8 cellular contexts compared by ENCODE assay signal in the genomic region with DNA sequence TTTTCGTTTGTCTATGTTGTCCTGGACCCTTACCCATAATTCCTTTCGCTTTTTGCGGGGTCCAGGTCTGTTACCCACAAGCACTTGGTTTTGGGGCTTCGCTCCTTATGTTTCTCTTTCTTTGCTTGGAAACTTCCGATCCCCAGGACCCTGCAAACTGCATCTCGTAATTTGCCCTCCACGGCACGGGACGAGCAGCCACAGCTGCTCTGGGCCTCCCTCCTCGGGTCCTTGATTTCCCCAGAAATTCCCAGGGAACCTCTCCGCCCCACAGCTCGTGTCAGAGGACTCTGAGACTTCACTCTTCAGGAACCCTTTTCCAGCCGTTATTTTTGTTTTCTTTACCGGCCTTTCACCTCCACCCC. TPM values are rescaled to one million over a fixed set of nuclear protein-coding genes. Genes with fewer than 3 reads are reported as not detected.
DNase-seq lines count a peak whose midpoint lies in the region; ATAC-seq, FAIRE-seq and TF ChIP-seq lines count a peak whose summit lies in the region.

No MANE protein-coding gene starts in this region.

- no peaks in the 10 kb centered on the region for H3K9me3 Mint-ChIP-seq in CD14-positive monocyte
- H3K9me3 Mint-ChIP-seq in neural crest cell, result no peaks in the 10 kb centered on the region

- peak overlapping the region; percentile 99 for H3K4me2 ChIP-seq in MM.1S (ENCODE audit: low read depth, low read length)
- peak overlapping the region; percentile 82 to 88 for H3K4me2 ChIP-seq in H1 (ENCODE audit: insufficient read depth in 1 of 2, low read depth in 2 of 2, low read length in 2 of 2)

- no peak overlapping the region for H2BK120ac ChIP-seq in H1 (replicated peaks; ENCODE audit: low read depth, low read length)

- H4K5ac ChIP-seq in H1 (ENCODE audit: insufficient read length, low read depth, low read length), result peak overlapping the region; percentile 98

- H4K91ac ChIP-seq in H1 (replicated peaks; ENCODE audit: insufficient read length, low read length), result no peak overlapping the region

- TF ChIP-seq RAD21 in H1 (IDR thresholded peaks at IDR 0.05 in 1 of 2, conservative IDR thresholded peaks at IDR 0.05 in 1 of 2; ENCODE audit: low read depth in 2 of 2, low read length in 2 of 2), result no peak

- H3K4me3 Mint-ChIP-seq in CD14-positive monocyte, result peak overlapping the region; percentile 91 to 94
- H3K4me3 Mint-ChIP-seq in neural crest cell, result peak overlapping the region; percentile 83

- H3K79me2 ChIP-seq in MM.1S (ENCODE audit: low read length) (peaks cover 54% of the 10 kb centered on the region), H1 (ENCODE audit: control insufficient read depth in 1 of 2, insufficient read depth in 2 of 2, low read length in 2 of 2) (peaks cover 34 to 48% of the 10 kb centered on the region in 2 experiments)

- H3K27me3 Mint-ChIP-seq in CD14-positive monocyte (ENCODE audit: low read depth in 3 of 3) (peaks cover 2 to 3% (median 2%) of the 10 kb centered on the region in 3 donors), neural crest cell (ENCODE audit: low read depth) (peaks cover 4% of the 10 kb centered on the region)

- H3K9ac ChIP-seq in MM.1S (ENCODE audit: low read length) (peak overlapping the region; percentile 91), H1 (replicated peaks in 1 of 4; ENCODE audit: extremely low read depth in 1 of 4, low read depth in 3 of 4, low read length in 3 of 4) (peak overlapping the region; percentile 91 to 98 (median 96))

- peak overlapping the region; percentile 96; the same call in 1 of the 2 replicates for H3K18ac ChIP-seq in H1 (ENCODE audit: extremely low read depth, low read length)

- no peak overlapping the region for H2BK15ac ChIP-seq in H1 (ENCODE audit: low read length)

- FAIRE-seq in H1 (lab: Jason Lieb, UNC), result no peak

- CTCF ChIA-PET in H1 (lab: Charles Lee; ENCODE audit: partially characterized antibody), result interaction anchor here (0.9 kb wide), 1 partner anchor 12 kb away, joined by 3 read pairs; no protein-coding TSS in a partner anchor

- DNase-seq in CD14-positive monocyte (ENCODE audit: low spot score) (no peak), MM.1S (no peak), H1 (ENCODE audit: low read depth in 1 of 2, low spot score in 2 of 2) (peak in 1 of 2 experiments; percentile 64), neural crest cell (ENCODE audit: low read depth, low spot score) (no peak), NCI-H345 (lab: John Stamatoyannopoulos, UW) (no peak), HPDE6-E6E7 (ENCODE audit: extremely low spot score) (no peak), NCI-H146 treated with DMSO at 0.1 percent for 48 hours (lab: John Stamatoyannopoulos, UW; ENCODE audit: unreplicated experiment) (no peak)

- H4K20me1 ChIP-seq in MM.1S (ENCODE audit: insufficient read depth, low read length) (peaks cover 35% of the 10 kb centered on the region), H1 (replicated peaks in 1 of 2; ENCODE audit: control insufficient read depth in 1 of 2, insufficient read depth in 2 of 2, low read length in 2 of 2) (peaks cover 25 to 27% of the 10 kb centered on the region in 2 experiments)

- H2BK12ac ChIP-seq in H1 (ENCODE audit: low read depth, low read length), result 0 out of 2 replicates have a peak overlapping the region, but pooled peaks have one; percentile 68

- peaks cover 12% of the 10 kb centered on the region for H3K79me1 ChIP-seq in H1 (ENCODE audit: low read depth, low read length)

- H3K4me1 Mint-ChIP-seq in CD14-positive monocyte, result peaks cover 21% of the 10 kb centered on the region
- peaks cover 24% of the 10 kb centered on the region for H3K4me1 Mint-ChIP-seq in neural crest cell

- peaks cover 6% of the 10 kb centered on the region for H3K36me3 ChIP-seq in MM.1S (replicated peaks; ENCODE audit: insufficient read depth, low read length)
- H3K36me3 ChIP-seq in H1 (ENCODE audit: control insufficient read depth in 2 of 4, insufficient read depth in 4 of 4, low read length in 3 of 4), result peaks cover 15 to 41% (median 19%) of the 10 kb centered on the region in 4 experiments

- POLR2A ChIA-PET in H1 (lab: Charles Lee; ENCODE audit: partially characterized antibody), result interaction anchor here (1.0 to 2.5 kb wide), 6 partner anchors 9 to 63 kb away, joined by 4 to 10 read pairs (median 7); no protein-coding TSS in a partner anchor

- H3K4ac ChIP-seq in H1 (replicated peaks; ENCODE audit: insufficient read length, low read depth, low read length), result peak overlapping the region; percentile 70

- TF ChIP-seq CTCF in CD14-positive monocyte (IDR thresholded peaks at IDR 0.05) (no peak), MM.1S (IDR thresholded peaks at IDR 0.05; ENCODE audit: low read length) (no peak), H1 (IDR thresholded peaks at IDR 0.05; ENCODE audit: control extremely low read depth in 1 of 3, insufficient read depth in 1 of 3, low read depth in 1 of 3, low read length in 3 of 3) (no peak; a peak in 1 of 4 replicates), neural crest cell (conservative IDR thresholded peaks at IDR 0.05) (no peak)

- H3K14ac ChIP-seq in H1 (ENCODE audit: insufficient read length), result no peak overlapping the region

- H3K27ac Mint-ChIP-seq in CD14-positive monocyte (peak overlapping the region; percentile 86 to 95 (median 89)), neural crest cell (ENCODE audit: unreplicated experiment) (peak overlapping the region; percentile 99)

- H3K23ac ChIP-seq in H1 (ENCODE audit: insufficient read length), result no peak overlapping the region

- H3K23me2 ChIP-seq in H1 (ENCODE audit: low read depth, low read length), result peaks cover 14% of the 10 kb centered on the region; the same call in 1 of the 2 replicates

- H2AFZ ChIP-seq in MM.1S (ENCODE audit: low read length) (peak overlapping the region; percentile 99), H1 (ENCODE audit: low read length) (no peak overlapping the region; the same call in 1 of the 2 replicates)

- TF ChIP-seq POLR2A in H1 (IDR thresholded peaks at IDR 0.05; ENCODE audit: control extremely low read depth in 1 of 2, low read depth in 2 of 2, low read length in 2 of 2), result no peak; a peak in 1 of 3 replicates

- no peak for TF ChIP-seq EP300 in H1 (IDR thresholded peaks at IDR 0.05; ENCODE audit: borderline replicate concordance in 1 of 2, low read depth in 2 of 2, low read length in 2 of 2)

- H2BK5ac ChIP-seq in H1 (ENCODE audit: low read depth, low read length), result peak overlapping the region; percentile 88; the same call in 1 of the 2 replicates

- H3K4me1 ChIP-seq in MM.1S (ENCODE audit: low read length) (peaks cover 12% of the 10 kb centered on the region), H1 (replicated peaks in 1 of 4; ENCODE audit: control insufficient read depth in 3 of 4, insufficient read depth in 4 of 4, low read length in 3 of 4) (peaks cover 4 to 6% (median 5%) of the 10 kb centered on the region in 4 experiments)

- no peak overlapping the region for H2AK5ac ChIP-seq in H1 (ENCODE audit: low read depth, low read length)

- WGBS in H1 (ENCODE audit: extremely low coverage in 1 of 2, insufficient coverage in 1 of 2, insufficient read length in 1 of 2, insufficient replicate concordance in 2 of 2, low coverage in 1 of 2, low lambda C conversion rate in 2 of 2, missing lambda C conversion rate in 1 of 2), 2 experiments, result 10% methylated on average over 14 of the region's 14 CpGs; no CpG with 5 or more reads in 1 of the 2 experiments

- ATAC-seq in HG02981 (IDR thresholded peaks at IDR 0.05; ENCODE audit: unreplicated experiment), result no peak

- H3F3A ChIP-seq in MM.1S (ENCODE audit: insufficient read depth, low read length), result no peaks in the 10 kb centered on the region; the same call in 1 of the 2 replicates

- peak overlapping the region; percentile 94 for H3K56ac ChIP-seq in H1 (replicated peaks; ENCODE audit: insufficient read length, low read depth, low read length)

- intact Hi-C loops in CD14-positive monocyte (cut with micrococcal nuclease), result loop anchor here in 1 of 2 donors (10.0 kb wide), 1 partner anchor 369 kb away; a partner anchor contains a TSS

- H3K9me3 ChIP-seq in MM.1S (replicated peaks; ENCODE audit: insufficient read depth, low read length), result no peaks in the 10 kb centered on the region
- H3K9me3 ChIP-seq in H1 (ENCODE audit: insufficient read depth in 2 of 2, low read depth in 1 of 2, low read length in 1 of 2), result no peaks in the 10 kb centered on the region

- H3K27me3 ChIP-seq in MM.1S (replicated peaks; ENCODE audit: insufficient read depth, low read length), result no peaks in the 10 kb centered on the region
- peaks cover 0 to 3% (median 0%) of the 10 kb centered on the region in 4 experiments; a peak in 1 of 7 replicates for H3K27me3 ChIP-seq in H1 (replicated peaks in 1 of 4; ENCODE audit: control insufficient read depth in 3 of 4, extremely low read depth in 1 of 4, insufficient read depth in 3 of 4, low read length in 3 of 4)

- H2BK20ac ChIP-seq in H1 (ENCODE audit: low read length), result no peak overlapping the region

- H3K27ac ChIP-seq in MM.1S (ENCODE audit: low read length), result peak overlapping the region; percentile 61; the same call in 1 of the 2 replicates
- H3K27ac ChIP-seq in H1 (ENCODE audit: low read depth, low read length), result peak overlapping the region; percentile 94

- peaks cover 19 to 36% of the 10 kb centered on the region in 2 donors for H3K36me3 Mint-ChIP-seq in CD14-positive monocyte
- H3K36me3 Mint-ChIP-seq in neural crest cell (ENCODE audit: low read depth), result peaks cover 9% of the 10 kb centered on the region

- H3K9me2 ChIP-seq in MM.1S (replicated peaks; ENCODE audit: insufficient read depth, low read length), result no peaks in the 10 kb centered on the region

- peak overlapping the region; percentile 96 for H4K8ac ChIP-seq in H1 (ENCODE audit: extremely low read depth, insufficient read depth, low read length)

- H3K4me3 ChIP-seq in MM.1S (ENCODE audit: low read length) (peak overlapping the region; percentile 96), H1 (ENCODE audit: extremely low read depth in 1 of 4, insufficient read depth in 2 of 4, low read depth in 3 of 4, low read length in 4 of 4) (peak overlapping the region; percentile 84 to 97 (median 90))

RNA-seq across cellular contexts. Expression of a gene that starts 0.6 kb away (rescaled TPM):
- polyA plus RNA-seq in CD14-positive monocyte (10 to 100 TPM; 27.4 to 40.4 TPM), H1 (2011; rRNA removed) (235 and 515 TPM in 2 replicates)
- total RNA-seq in H1 (2021; fragmentation: NEBNext Ultra II Directional; extraction: Animal tissue kit (Norgen Biotek cat#: 25700)), result 231 and 244 TPM in 2 replicates
- polyA plus RNA-seq in H1 (2011; cell fraction: cytosol; rRNA removed), result 297 TPM
- polyA plus RNA-seq in H1 (2011; cell fraction: nucleus; rRNA removed), result 997 TPM
- 258 to 390 TPM (median 349 TPM) in 4 replicates for polyA plus RNA-seq in H1 (2012, experiment 1 of 2)
- 223 TPM for polyA plus RNA-seq in H1 (2012, experiment 2 of 2)
- 289 TPM for polyA plus RNA-seq in H1 (2013, experiment 1 of 2)
- 270 TPM for polyA plus RNA-seq in H1 (2013, experiment 2 of 2)
- polyA minus RNA-seq in H1 (2011; rRNA and poly(A)+ RNA removed), result 75.3 and 90.3 TPM in 2 replicates
- polyA minus RNA-seq in H1 (2011; cell fraction: cytosol; rRNA and poly(A)+ RNA removed), result 102 TPM
- polyA minus RNA-seq in H1 (2011; cell fraction: nucleus; rRNA and poly(A)+ RNA removed), result 140 TPM
- 291 and 303 TPM in 2 replicates for total RNA-seq in neural crest cell

RNA-seq across cellular contexts. Expression of a gene that starts 13.4 kb away (rescaled TPM):
- not detected for polyA plus RNA-seq in CD14-positive monocyte
- total RNA-seq in H1 (2021; fragmentation: NEBNext Ultra II Directional; extraction: Animal tissue kit (Norgen Biotek cat#: 25700)), result 0.10 and 0.17 TPM in 2 replicates
- 0.06 and 0.09 TPM in 2 replicates for polyA plus RNA-seq in H1 (2011; rRNA removed)
- 0.13 TPM for polyA plus RNA-seq in H1 (2011; cell fraction: cytosol; rRNA removed)
- polyA plus RNA-seq in H1 (2011; cell fraction: nucleus; rRNA removed), result 0.10 TPM
- polyA plus RNA-seq in H1 (2012, experiment 1 of 2), result 0.15 to 0.23 TPM (median 0.18 TPM) in 4 replicates
- not detected for polyA plus RNA-seq in H1 (2012, experiment 2 of 2)
- 0.08 TPM for polyA plus RNA-seq in H1 (2013, experiment 1 of 2)
- polyA plus RNA-seq in H1 (2013, experiment 2 of 2), result 0.07 TPM
- 0.09 and 0.24 TPM in 2 replicates for polyA minus RNA-seq in H1 (2011; rRNA and poly(A)+ RNA removed)
- polyA minus RNA-seq in H1 (2011; cell fraction: cytosol; rRNA and poly(A)+ RNA removed), result not detected
- 0.20 TPM for polyA minus RNA-seq in H1 (2011; cell fraction: nucleus; rRNA and poly(A)+ RNA removed)
- total RNA-seq in neural crest cell, result not detected in 2 replicates

RNA-seq across cellular contexts. Expression of a gene that starts 21.2 kb away (rescaled TPM):
- polyA plus RNA-seq in CD14-positive monocyte (not detected), H1 (2011; rRNA removed) (5.3 and 6.5 TPM in 2 replicates)
- total RNA-seq in H1 (2021; fragmentation: NEBNext Ultra II Directional; extraction: Animal tissue kit (Norgen Biotek cat#: 25700)), result 2.8 and 3.1 TPM in 2 replicates
- 5.4 TPM for polyA plus RNA-seq in H1 (2011; cell fraction: cytosol; rRNA removed)
- 13.6 TPM for polyA plus RNA-seq in H1 (2011; cell fraction: nucleus; rRNA removed)
- 0.80 to 5.3 TPM (median 4.3 TPM) in 4 replicates for polyA plus RNA-seq in H1 (2012, experiment 1 of 2)
- 2.3 TPM for polyA plus RNA-seq in H1 (2012, experiment 2 of 2)
- 2.7 TPM for polyA plus RNA-seq in H1 (2013, experiment 1 of 2)
- polyA plus RNA-seq in H1 (2013, experiment 2 of 2), result 2.7 TPM
- polyA minus RNA-seq in H1 (2011; rRNA and poly(A)+ RNA removed), result 0.59 and 0.82 TPM in 2 replicates
- polyA minus RNA-seq in H1 (2011; cell fraction: cytosol; rRNA and poly(A)+ RNA removed), result 1.2 TPM
- 3.4 TPM for polyA minus RNA-seq in H1 (2011; cell fraction: nucleus; rRNA and poly(A)+ RNA removed)
- total RNA-seq in neural crest cell, result not detected in 2 replicates

RNA-seq across cellular contexts. Expression of a gene that starts 28.3 kb away (rescaled TPM):
- polyA plus RNA-seq in CD14-positive monocyte (not detected), H1 (2011; rRNA removed) (2.2 and 3.8 TPM in 2 replicates)
- 0.52 and 1.2 TPM in 2 replicates for total RNA-seq in H1 (2021; fragmentation: NEBNext Ultra II Directional; extraction: Animal tissue kit (Norgen Biotek cat#: 25700))
- 3.5 TPM for polyA plus RNA-seq in H1 (2011; cell fraction: cytosol; rRNA removed)
- polyA plus RNA-seq in H1 (2011; cell fraction: nucleus; rRNA removed), result 21.3 TPM
- 0.40 to 2.9 TPM (median 1.7 TPM) in 4 replicates for polyA plus RNA-seq in H1 (2012, experiment 1 of 2)
- polyA plus RNA-seq in H1 (2012, experiment 2 of 2), result 0.87 TPM
- 1.1 TPM for polyA plus RNA-seq in H1 (2013, experiment 1 of 2)
- 1.1 TPM for polyA plus RNA-seq in H1 (2013, experiment 2 of 2)
- 0.29 and 0.57 TPM in 2 replicates for polyA minus RNA-seq in H1 (2011; rRNA and poly(A)+ RNA removed)
- not detected for polyA minus RNA-seq in H1 (2011; cell fraction: cytosol; rRNA and poly(A)+ RNA removed)
- polyA minus RNA-seq in H1 (2011; cell fraction: nucleus; rRNA and poly(A)+ RNA removed), result 1.3 TPM
- total RNA-seq in neural crest cell, result not detected in 2 replicates

RNA-seq across cellular contexts. Expression of a gene that starts 28.3 kb away (rescaled TPM):
- polyA plus RNA-seq in CD14-positive monocyte (1 to 10 TPM; 4.1 to 4.2 TPM), H1 (2011; rRNA removed) (4.1 and 6.0 TPM in 2 replicates)
- 4.1 and 4.2 TPM in 2 replicates for total RNA-seq in H1 (2021; fragmentation: NEBNext Ultra II Directional; extraction: Animal tissue kit (Norgen Biotek cat#: 25700))
- 4.6 TPM for polyA plus RNA-seq in H1 (2011; cell fraction: cytosol; rRNA removed)
- polyA plus RNA-seq in H1 (2011; cell fraction: nucleus; rRNA removed), result 9.1 TPM
- polyA plus RNA-seq in H1 (2012, experiment 1 of 2), result 1.7 to 7.5 TPM (median 4.9 TPM) in 4 replicates
- polyA plus RNA-seq in H1 (2012, experiment 2 of 2), result 2.1 TPM
- polyA plus RNA-seq in H1 (2013, experiment 1 of 2), result 1.8 TPM
- polyA plus RNA-seq in H1 (2013, experiment 2 of 2), result 2.8 TPM
- polyA minus RNA-seq in H1 (2011; rRNA and poly(A)+ RNA removed), result 1.6 and 2.4 TPM in 2 replicates
- not detected for polyA minus RNA-seq in H1 (2011; cell fraction: cytosol; rRNA and poly(A)+ RNA removed)
- 3.5 TPM for polyA minus RNA-seq in H1 (2011; cell fraction: nucleus; rRNA and poly(A)+ RNA removed)
- 5.4 and 7.5 TPM in 2 replicates for total RNA-seq in neural crest cell
